Comparison of ENCODE assay signal across 8 cellular contexts in the genomic region with DNA sequence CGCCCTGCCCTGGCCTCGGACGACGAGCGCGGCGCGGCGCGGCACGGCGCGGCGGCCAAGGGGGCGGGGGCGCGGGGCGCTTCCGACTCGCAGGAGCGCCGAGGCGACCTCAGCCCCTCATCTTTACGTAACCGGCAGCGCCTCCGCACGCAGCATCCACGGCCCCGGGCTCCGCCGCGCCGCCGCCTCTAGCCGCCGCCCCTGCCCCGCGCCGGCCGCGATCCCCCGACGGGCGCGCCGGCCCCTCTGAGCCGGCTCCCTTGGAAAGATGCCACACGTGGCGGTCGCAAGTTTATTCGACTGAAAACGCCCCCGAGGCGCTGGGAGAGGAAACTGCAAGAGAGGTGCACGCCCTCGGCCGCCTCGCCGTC. TPM values are rescaled to one million over a fixed set of nuclear protein-coding genes. Genes with fewer than 3 reads are reported as not detected.
DNase-seq lines count a peak whose midpoint lies in the region; ATAC-seq and TF ChIP-seq lines count a peak whose summit lies in the region.

No MANE protein-coding gene starts in this region.

- H3K36me3 ChIP-seq in SJSA1: peaks cover 9% of the 10 kb centered on the region
- H3K36me3 ChIP-seq in tibial nerve: peaks cover 0 to 13% (median 0%) of the 10 kb centered on the region in 3 donors

- H3K4me1 Mint-ChIP-seq in memory B cell: peaks cover 30% of the 10 kb centered on the region

- H3K27me3 ChIP-seq in SJSA1 (replicated peaks) (no peaks in the 10 kb centered on the region), tibial nerve (no peaks in the 10 kb centered on the region)

- peak overlapping the region; percentile 88 for H3K4me3 ChIP-seq in SJSA1
- peak overlapping the region; percentile 99 for H3K4me3 ChIP-seq in coronary artery
- H3K4me3 ChIP-seq in tibial nerve: peak overlapping the region; percentile 90 to 96 (median 95)

- H3K27ac ChIP-seq in C4-2B: peak overlapping the region; percentile 96
- H3K27ac ChIP-seq in SJSA1: peak overlapping the region; percentile 97
- H3K27ac ChIP-seq in coronary artery: peak overlapping the region; percentile 100
- peak overlapping the region; percentile 100 for H3K27ac ChIP-seq in tibial nerve

- H3K27me3 Mint-ChIP-seq in memory B cell: no peaks in the 10 kb centered on the region

- peak overlapping the region; percentile 100 for H3K27ac Mint-ChIP-seq in memory B cell

- TF ChIP-seq CTCF in C4-2B (conservative IDR thresholded peaks at IDR 0.05) (no peak), coronary artery (IDR thresholded peaks at IDR 0.05) (no peak), tibial nerve (IDR thresholded peaks at IDR 0.05) (no peak)

- no peak for TF ChIP-seq POLR2A in tibial nerve (IDR thresholded peaks at IDR 0.05)

- TF ChIP-seq EP300 in tibial nerve (IDR thresholded peaks at IDR 0.05): no peak

- 0 to 1% methylated on average over 9 to 29 of the region's 60 CpGs for WGBS in tibial nerve, 2 donors

- H3K36me3 Mint-ChIP-seq in memory B cell: no peaks in the 10 kb centered on the region

- H3K9me3 ChIP-seq in SJSA1 (replicated peaks): no peaks in the 10 kb centered on the region
- H3K9me3 ChIP-seq in tibial nerve: no peaks in the 10 kb centered on the region

- ATAC-seq in GM18858 (IDR thresholded peaks at IDR 0.05; ENCODE audit: unreplicated experiment) (peak; percentile 7), HG03039 (IDR thresholded peaks at IDR 0.05; ENCODE audit: unreplicated experiment) (peak; percentile 22), memory B cell (ENCODE audit: low read depth) (peak; percentile 31)

- peaks cover 29% of the 10 kb centered on the region for H3K4me1 ChIP-seq in SJSA1 (replicated peaks)
- H3K4me1 ChIP-seq in tibial nerve: peaks cover 0 to 50% (median 28%) of the 10 kb centered on the region in 4 donors

- no peaks in the 10 kb centered on the region for H3K9me3 Mint-ChIP-seq in memory B cell

- DNase-seq in SJSA1 (ENCODE audit: low read depth in 1 of 2, low spot score in 2 of 2) (peak in 1 of 2 experiments; percentile 74), coronary artery (ENCODE audit: low spot score) (no peak), memory B cell (ENCODE audit: low spot score in 2 of 2) (no peak), tibial nerve (ENCODE audit: low spot score in 2 of 2) (no peak), NK-92 (lab: John Stamatoyannopoulos, UW; ENCODE audit: unreplicated experiment) (no peak)

- H3K4me3 Mint-ChIP-seq in memory B cell: peak overlapping the region; percentile 99

RNA-seq across cellular contexts. Expression of a gene that starts 1.0 kb away (rescaled TPM):
- total RNA-seq in SJSA1 (2014; rRNA removed; shearing (Covaris generic)): 3.2 and 5.9 TPM in 2 replicates
- 100 to 1,000 TPM; 286 to 387 (median 351) TPM for total RNA-seq in tibial nerve

Comparison
In these comparisons a context has a peak if more than half of its experiments do, and no peak if none do; other contexts are left out.
1. RNA of a gene that starts 1.0 kb away (total RNA-seq): 286 to 387 TPM in tibial nerve; 3.2 to 5.9 TPM in SJSA1; every median in the first group is over 10 times any median in the second.
2. Peak in every context shown above with its lines, with median percentiles within 50 percentile points of each other: H3K27ac ChIP-seq, ATAC-seq and H3K4me3 ChIP-seq.